In genomic region chr10:99540339-99540672, GRCh38 we compare ENCODE assay signal across 15 cellular contexts. TPM values are rescaled to one million over a fixed set of nuclear protein-coding genes. Genes with fewer than 3 reads are reported as not detected.
A peak's percentile ranks its signal among the peaks of the same experiment; 100 is the strongest.
DNase-seq lines count a peak whose midpoint lies in the region; ATAC-seq and TF ChIP-seq lines count a peak whose summit lies in the region.
"Had no signal": no experiment of that assay in that cellular context is flagged by ENCODE, and none has a peak within 500 bp of the region (broad histone marks: within the 10 kb centered on the region; RNA-seq: fewer than 3 reads in every experiment).

No MANE protein-coding gene starts in this region.

- ATAC-seq in stimulated activated naive CD8-positive, alpha-beta T cell treated with anti-CD3 and anti-CD28 coated beads, Interleukin-15, Interleukin-2, amounts not matched to agents 100 U/mL and 50 U/mL, for 24 hours, result no peak
- no peak for ATAC-seq in sciatic nerve

- H3K27ac Mint-ChIP-seq in stimulated activated naive CD8-positive, alpha-beta T cell treated with anti-CD3 and anti-CD28 coated beads, Interleukin-15, Interleukin-2, amounts not matched to agents 100 ng/mL and 50 ng/mL, for 24 hours, result no peak overlapping the region
- H3K27ac Mint-ChIP-seq in neural progenitor cell, result no peak overlapping the region
- H3K27ac Mint-ChIP-seq: activated naive CD8-positive, alpha-beta T cell treated with anti-CD3 and anti-CD28 coated beads, Interleukin-2, amount 10 ng/mL, durations not matched to agents 7 days and 5 days; activated T-cell treated with anti-CD3 and anti-CD28 coated beads, Interleukin-2, amount 50 U/mL, for 24 hours had no signal

- H3K27me3 ChIP-seq in colonic mucosa (peaks cover 62% of the 10 kb centered on the region), neural progenitor cell (peaks cover 100% of the 10 kb centered on the region)

- peaks cover 30% of the 10 kb centered on the region for H3F3A ChIP-seq in neural progenitor cell (ENCODE audit: low read depth)

- intact Hi-C loops in colonic mucosa (cut with DNase I) (no loop called here), sciatic nerve (cut with DNase I) (no loop called here)

- no peaks in the 10 kb centered on the region for H3K36me3 Mint-ChIP-seq in stimulated activated naive CD8-positive, alpha-beta T cell treated with anti-CD3 and anti-CD28 coated beads, Interleukin-15, Interleukin-2, amounts not matched to agents 100 ng/mL and 50 ng/mL, for 24 hours (ENCODE audit: low read depth)
- H3K36me3 Mint-ChIP-seq in neural progenitor cell, result no peaks in the 10 kb centered on the region
- H3K36me3 Mint-ChIP-seq: activated naive CD8-positive, alpha-beta T cell treated with anti-CD3 and anti-CD28 coated beads, Interleukin-2, amount 10 ng/mL, durations not matched to agents 7 days and 5 days had no signal

- no peak for TF ChIP-seq CTCF in colonic mucosa (IDR thresholded peaks at IDR 0.05)
- TF ChIP-seq CTCF in neural progenitor cell (IDR thresholded peaks at IDR 0.05), result no peak

- H4K20me1 ChIP-seq in neural progenitor cell (ENCODE audit: low read depth), result peaks cover 66% of the 10 kb centered on the region

- H3K4me3 Mint-ChIP-seq in stimulated activated naive CD8-positive, alpha-beta T cell treated with anti-CD3 and anti-CD28 coated beads, Interleukin-15, Interleukin-2, amounts not matched to agents 100 ng/mL and 50 ng/mL, for 24 hours, result peak overlapping the region; percentile 41
- no peak overlapping the region for H3K4me3 Mint-ChIP-seq in neural progenitor cell
- H3K4me3 Mint-ChIP-seq: activated naive CD8-positive, alpha-beta T cell treated with anti-CD3 and anti-CD28 coated beads, Interleukin-2, amount 10 ng/mL, durations not matched to agents 7 days and 5 days; activated T-cell treated with anti-CD3 and anti-CD28 coated beads, Interleukin-2, amount 50 U/mL, for 24 hours had no signal

- H3K4me1 Mint-ChIP-seq in stimulated activated naive CD8-positive, alpha-beta T cell treated with anti-CD3 and anti-CD28 coated beads, Interleukin-15, Interleukin-2, amounts not matched to agents 100 ng/mL and 50 ng/mL, for 24 hours (ENCODE audit: low read depth), result peaks cover 20% of the 10 kb centered on the region
- H3K4me1 Mint-ChIP-seq in neural progenitor cell, result peaks cover 17% of the 10 kb centered on the region

- H3K9me3 ChIP-seq in colonic mucosa, result no peaks in the 10 kb centered on the region
- H3K9me3 ChIP-seq in neural progenitor cell (ENCODE audit: low read depth), result no peaks in the 10 kb centered on the region

- H3K4me1 ChIP-seq in colonic mucosa (peaks cover 14% of the 10 kb centered on the region), neural progenitor cell (peaks cover 26% of the 10 kb centered on the region)

- H3K4me3 ChIP-seq in colonic mucosa, result peak overlapping the region; percentile 32
- no peak overlapping the region for H3K4me3 ChIP-seq in neural progenitor cell
- H3K4me3 ChIP-seq: PC-9 had no signal

- H3K9ac ChIP-seq in colonic mucosa (ENCODE audit: low read depth in 2 of 2, low read length in 2 of 2) (no peak overlapping the region), neural progenitor cell (no peak overlapping the region)

- peaks cover 82% of the 10 kb centered on the region for H3K27me3 Mint-ChIP-seq in stimulated activated naive CD8-positive, alpha-beta T cell treated with anti-CD3 and anti-CD28 coated beads, Interleukin-15, Interleukin-2, amounts not matched to agents 100 ng/mL and 50 ng/mL, for 24 hours
- peaks cover 82% of the 10 kb centered on the region for H3K27me3 Mint-ChIP-seq in neural progenitor cell (ENCODE audit: insufficient read depth, low read depth)

- no peak overlapping the region for H2AFZ ChIP-seq in neural progenitor cell (replicated peaks)
- H2AFZ ChIP-seq: PC-9 had no signal

- no peaks in the 10 kb centered on the region for H3K79me2 ChIP-seq in neural progenitor cell (ENCODE audit: low read depth)

- H3K36me3 ChIP-seq in colonic mucosa (no peaks in the 10 kb centered on the region), neural progenitor cell (no peaks in the 10 kb centered on the region)

- H3K9me3 Mint-ChIP-seq in stimulated activated naive CD8-positive, alpha-beta T cell treated with anti-CD3 and anti-CD28 coated beads, Interleukin-15, Interleukin-2, amounts not matched to agents 100 ng/mL and 50 ng/mL, for 24 hours, result no peaks in the 10 kb centered on the region
- H3K9me3 Mint-ChIP-seq in neural progenitor cell, result no peaks in the 10 kb centered on the region
- H3K9me3 Mint-ChIP-seq: activated naive CD8-positive, alpha-beta T cell treated with anti-CD3 and anti-CD28 coated beads, Interleukin-2, amount 10 ng/mL, durations not matched to agents 7 days and 5 days; activated T-cell treated with anti-CD3 and anti-CD28 coated beads, Interleukin-2, amount 50 U/mL, for 24 hours had no signal

- peak overlapping the region; percentile 35 for H3K4me2 ChIP-seq in neural progenitor cell
- H3K4me2 ChIP-seq: PC-9 had no signal

- H3K27ac ChIP-seq in colonic mucosa, result no peak overlapping the region
- H3K27ac ChIP-seq in neural progenitor cell, result no peak overlapping the region
- H3K27ac ChIP-seq: PC-9 had no signal

- DNase-seq in stimulated activated naive CD8-positive, alpha-beta T cell treated with anti-CD3 and anti-CD28 coated beads, Interleukin-15, Interleukin-2, amounts not matched to agents 100 U/mL and 50 U/mL, for 24 hours, result no peak
- no peak for DNase-seq in colonic mucosa
- DNase-seq in neural progenitor cell (ENCODE audit: low spot score), result peak; percentile 15
- no peak for DNase-seq in occipital lobe (lab: John Stamatoyannopoulos, UW)
- DNase-seq in sciatic nerve (ENCODE audit: low spot score), result no peak
- DNase-seq in cerebellar nuclear complex (lab: John Stamatoyannopoulos, UW), result no peak
- no peak for DNase-seq in NCI-H2029 treated with DMSO at 0.1 percent for 48 hours (lab: John Stamatoyannopoulos, UW)
- DNase-seq: activated naive CD8-positive, alpha-beta T cell treated with anti-CD3 and anti-CD28 coated beads, Interleukin-2, amount 10 ng/mL, durations not matched to agents 7 days and 5 days; effector CD4-positive, alpha-beta T cell; NCI-H1048; NCI-H774 had no signal

RNA-seq across cellular contexts. Expression of gene NKX2-3, which starts 7.6 kb away (rescaled TPM):
- total RNA-seq in colonic mucosa, result 1 to 10 TPM; 5.4 to 7.9 TPM
- total RNA-seq in neural progenitor cell (ENCODE audit: low replicate concordance), result not detected in 2 replicates
- not detected for total RNA-seq in occipital lobe
- total RNA-seq in sciatic nerve, result not detected
- total RNA-seq: activated naive CD8-positive, alpha-beta T cell treated with anti-CD3 and anti-CD28 coated beads, Interleukin-2, amount 10 ng/mL, durations not matched to agents 7 days and 5 days; bronchial epithelial cell; PC-9 had no signal
